12 cellular contexts compared by ENCODE assay signal in the genomic region with DNA sequence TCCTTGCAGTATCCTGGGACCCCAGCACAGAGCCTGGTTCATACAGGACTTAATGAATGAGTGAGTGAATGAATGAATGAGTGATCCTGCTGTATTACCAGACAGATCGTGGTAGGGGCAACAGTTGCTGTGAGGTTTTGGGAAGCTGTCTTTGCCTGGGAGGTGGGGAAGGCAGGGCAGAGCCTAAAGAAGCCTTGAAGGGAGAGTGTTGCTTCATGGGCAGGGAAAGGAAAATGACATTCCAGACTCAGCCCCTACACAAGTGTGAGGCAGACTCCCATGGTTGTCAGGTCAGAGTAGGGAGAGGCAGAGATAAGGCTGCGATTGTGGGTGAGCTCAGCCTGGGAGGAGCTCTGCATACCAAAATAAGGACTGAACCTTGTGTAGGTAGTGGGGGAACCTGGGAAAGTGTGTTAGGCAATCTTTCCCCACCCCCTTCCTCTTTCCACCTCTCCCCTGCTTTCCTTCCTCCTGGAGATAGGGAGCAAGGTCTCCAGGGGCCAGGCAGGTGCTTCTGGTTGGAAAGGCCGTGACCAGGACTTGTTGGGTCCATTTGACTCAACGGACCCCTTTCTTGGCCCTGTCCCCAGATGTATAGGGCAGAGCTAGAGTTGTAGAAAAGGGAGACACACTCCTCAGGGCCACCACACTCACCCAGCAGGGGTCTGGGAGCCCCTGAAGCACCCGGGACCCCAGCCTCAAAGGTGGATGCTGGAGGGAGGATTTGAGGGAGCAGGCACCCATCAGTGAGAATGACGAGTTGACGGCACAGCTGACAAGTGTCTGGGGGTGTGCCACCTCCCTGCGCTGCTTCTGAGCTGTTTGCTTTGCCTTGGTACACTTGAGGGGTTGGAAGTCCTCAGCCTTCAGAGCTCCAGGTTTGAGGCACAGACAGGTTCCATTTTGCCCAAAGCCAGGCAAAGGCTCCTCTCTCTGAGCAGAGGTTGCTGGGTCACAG. TPM values are rescaled to one million over a fixed set of nuclear protein-coding genes. Genes with fewer than 3 reads are reported as not detected.
A peak's percentile ranks its signal among the peaks of the same experiment; 100 is the strongest.
DNase-seq lines count a peak whose midpoint lies in the region; ATAC-seq, FAIRE-seq and TF ChIP-seq lines count a peak whose summit lies in the region.
"Had no signal": no experiment of that assay in that cellular context is flagged by ENCODE, and none has a peak within 500 bp of the region (broad histone marks: within the 10 kb centered on the region; RNA-seq: fewer than 3 reads in every experiment).

No MANE protein-coding gene starts in this region.

- no peak overlapping the region for H3K27ac ChIP-seq in GM23338 (ENCODE audit: low read depth)
- H3K27ac ChIP-seq in right cardiac atrium (ENCODE audit: low read length): no peak overlapping the region
- peak overlapping the region; percentile 45 to 83 (median 66) for H3K27ac ChIP-seq in pancreas

- WGBS in right cardiac atrium: 64% methylated on average over 8 of the region's 8 CpGs
- WGBS in pancreas, 2 donors: 48 to 49% methylated on average over 8 of the region's 8 CpGs

- H3K9me3 ChIP-seq in T-helper 17 cell (ENCODE audit: control insufficient read depth, low read length, poor library complexity, severe bottlenecking) (no peaks in the 10 kb centered on the region), right cardiac atrium (ENCODE audit: control insufficient read depth, low read length) (no peaks in the 10 kb centered on the region), pancreas (no peaks in the 10 kb centered on the region)

- DNase-seq in GM23338 (ENCODE audit: low spot score): no peak
- DNase-seq in T-helper 17 cell: no peak
- DNase-seq in right cardiac atrium: no peak
- peak in 3 of 6 donors; percentile 50 to 67 (median 53) for DNase-seq in pancreas
- no peak for DNase-seq in GM19239 (ENCODE audit: insufficient read length, low spot score)
- DNase-seq in NCI-H2081 treated with DMSO at 0.1 percent for 48 hours (lab: John Stamatoyannopoulos, UW): no peak
- DNase-seq in NCI-H1930 (lab: John Stamatoyannopoulos, UW): no peak
- DNase-seq: NCI-H1048; stimulated activated CD4-positive, alpha-beta T cell treated with anti-CD3 and anti-CD28 coated beads, Interleukin-2, amount 100 ng/mL, for 48 hours had no signal

- ATAC-seq in GM23338 (peak; percentile 60), T-helper 17 cell (no peak), right cardiac atrium (peak; percentile 64 to 87), pancreas (peak; percentile 81 to 94 (median 90)), HG03025 (IDR thresholded peaks at IDR 0.05; ENCODE audit: low FRiP score, unreplicated experiment) (no peak)

- H3K4me1 Mint-ChIP-seq in GM23338: peaks cover 22% of the 10 kb centered on the region
- H3K4me1 Mint-ChIP-seq in T-helper 17 cell: peaks cover 36% of the 10 kb centered on the region

- H3K4me1 ChIP-seq in GM23338 (ENCODE audit: insufficient read depth) (peaks cover 5% of the 10 kb centered on the region), right cardiac atrium (ENCODE audit: control insufficient read depth, insufficient read depth, low read length) (peaks cover 5% of the 10 kb centered on the region), pancreas (peaks cover 16 to 20% (median 19%) of the 10 kb centered on the region in 3 donors)

- no peaks in the 10 kb centered on the region for H3K79me2 ChIP-seq in GM23338 (replicated peaks; ENCODE audit: insufficient read depth)

- no peaks in the 10 kb centered on the region for H3K36me3 ChIP-seq in GM23338 (ENCODE audit: insufficient read depth)
- no peaks in the 10 kb centered on the region for H3K36me3 ChIP-seq in pancreas

- no peaks in the 10 kb centered on the region for H3K9me2 ChIP-seq in GM23338 (ENCODE audit: insufficient read depth)

- peaks cover 4% of the 10 kb centered on the region; the same call in 2 of the 3 replicates for H3K9me3 Mint-ChIP-seq in GM23338

- no peak overlapping the region for H3K27ac Mint-ChIP-seq in GM23338
- peak overlapping the region; percentile 77 for H3K27ac Mint-ChIP-seq in T-helper 17 cell
- H3K27ac Mint-ChIP-seq: activated naive CD8-positive, alpha-beta T cell had no signal

- H3K36me3 Mint-ChIP-seq in GM23338 (ENCODE audit: low read depth) (no peaks in the 10 kb centered on the region; the same call in 2 of the 3 replicates), T-helper 17 cell (ENCODE audit: low read depth) (no peaks in the 10 kb centered on the region)
- H3K36me3 Mint-ChIP-seq: activated naive CD8-positive, alpha-beta T cell had no signal

- no peak for FAIRE-seq in pancreas (lab: Jason Lieb, UNC)
- no peak for FAIRE-seq in GM19239 (lab: Jason Lieb, UNC)

- 0 out of 2 replicates have a peak, but pooled peaks cover under 1% of the 10 kb centered on the region for H3F3A ChIP-seq in GM23338 (replicated peaks; ENCODE audit: low read depth)

- H3K27me3 ChIP-seq in GM23338 (ENCODE audit: insufficient read depth) (no peaks in the 10 kb centered on the region), right cardiac atrium (ENCODE audit: control insufficient read depth, insufficient read depth) (no peaks in the 10 kb centered on the region), pancreas (no peaks in the 10 kb centered on the region)

- no peak for TF ChIP-seq CTCF in GM23338 (conservative IDR thresholded peaks at IDR 0.05; ENCODE audit: low read depth in 2 of 2)
- TF ChIP-seq CTCF in pancreas (IDR thresholded peaks at IDR 0.05): no peak

- intact Hi-C loops in right cardiac atrium (cut with DNase I) (no loop called here), pancreas (cut with DNase I) (no loop called here)

- H3K4me3 Mint-ChIP-seq in GM23338 (no peak overlapping the region; the same call in 2 of the 3 replicates), T-helper 17 cell (no peak overlapping the region)
- H3K4me3 Mint-ChIP-seq: activated naive CD8-positive, alpha-beta T cell had no signal

- H3K4me3 ChIP-seq in GM23338 (no peak overlapping the region), right cardiac atrium (ENCODE audit: low read length) (no peak overlapping the region), pancreas (no peak overlapping the region)

- no peak overlapping the region; the same call in 1 of the 2 replicates for H2AFZ ChIP-seq in GM23338

- H3K27me3 Mint-ChIP-seq in GM23338 (ENCODE audit: insufficient read depth, low read depth, poor library complexity): peaks cover 5% of the 10 kb centered on the region
- H3K27me3 Mint-ChIP-seq in T-helper 17 cell: no peaks in the 10 kb centered on the region
- H3K27me3 Mint-ChIP-seq: activated naive CD8-positive, alpha-beta T cell had no signal

- H3K4me2 ChIP-seq in GM23338: no peak overlapping the region

- no peaks in the 10 kb centered on the region for H4K20me1 ChIP-seq in GM23338 (replicated peaks; ENCODE audit: insufficient read depth)

TF ChIP-seq in GM23338, 12 proteins besides CTCF, POLR2A, EP300 and RAD21:
- TF ChIP-seq ZNF331 (CRISPR knock-in tag; IDR thresholded peaks at IDR 0.05; ENCODE audit: low read depth) (no peak), ETS1 (IDR thresholded peaks at IDR 0.05) (no peak), EZH2 (IDR thresholded peaks at IDR 0.05; ENCODE audit: low read depth, unreplicated experiment) (no peak), POLR2AphosphoS5 (IDR thresholded peaks at IDR 0.05; ENCODE audit: low read depth) (no peak), ZNF114 (CRISPR knock-in tag; IDR thresholded peaks at IDR 0.05) (no peak)
TF ChIP-seq in GM23338: peak in this region for 0.

RNA-seq across cellular contexts. Expression of gene TOB1, which starts 18.5 kb away (rescaled TPM):
- total RNA-seq in GM23338 (2014; rRNA removed; shearing (Covaris generic)): 12.1 and 15.3 TPM in 2 replicates
- polyA plus RNA-seq in GM23338 (2016; fragmentation: Nextera tagmentation; extraction: Ambion mirVana) (41.2 and 46.9 TPM in 2 replicates), right cardiac atrium (31.0 TPM), pancreas (10 to 100 TPM; 33.1 to 45.8 TPM)
- total RNA-seq in T-helper 17 cell (100 to 1,000 TPM; 226 to 358 TPM), right cardiac atrium (10 to 100 TPM; 51.0 to 73.2 (median 65.0) TPM), pancreas (100 to 1,000 TPM in 3 of 6 donors, 10 to 100 TPM in 3; 65.9 to 157 (median 99.0) TPM)

RNA-seq across cellular contexts. Expression of gene WFIKKN2, which starts 49.2 kb away (rescaled TPM):
- total RNA-seq in GM23338 (2014; rRNA removed; shearing (Covaris generic)): not detected in 2 replicates
- not detected in 2 replicates for polyA plus RNA-seq in GM23338 (2016; fragmentation: Nextera tagmentation; extraction: Ambion mirVana)
- not detected for total RNA-seq in T-helper 17 cell
- 1 to 10 TPM in 2 of 4 donors, under 1 TPM in 2; 0.68 to 3.0 (median 1.4) TPM for total RNA-seq in right cardiac atrium
- polyA plus RNA-seq in right cardiac atrium: 1.1 TPM
- total RNA-seq in pancreas: under 1 TPM; 0.09 to 0.19 (median 0.13) TPM
- under 1 TPM; 0.15 to 0.45 TPM for polyA plus RNA-seq in pancreas
- total RNA-seq: epithelial cell of proximal tubule had no signal

Comparison
In these comparisons a context has a peak if more than half of its experiments do, and no peak if none do; other contexts are left out.
1. ATAC-seq: peak in GM23338 (single experiment), right cardiac atrium (2 of 2) and pancreas (4 of 4); none in T-helper 17 cell (single experiment) and HG03025 (single experiment).
2. H3K27ac ChIP-seq: peak in pancreas (4 of 4); none in GM23338 (single experiment) and right cardiac atrium (single experiment).